In genomic region chr1:230658103-230658502, GRCh38 we compare ENCODE assay signal across 3 cellular contexts. TPM values are rescaled to one million over a fixed set of nuclear protein-coding genes. Genes with fewer than 3 reads are reported as not detected.
"Had no signal": no experiment of that assay in that cellular context is flagged by ENCODE, and none has a peak within 500 bp of the region (broad histone marks: within the 10 kb centered on the region; RNA-seq: fewer than 3 reads in every experiment).

No MANE protein-coding gene starts in this region.

RNA-seq across cellular contexts. Expression of gene AGT, which starts 55.8 kb away (rescaled TPM):
- total RNA-seq: M059J, PC-3, SJSA1 had no signal
